ENCODE assay signal across 9 cellular contexts in the genomic region with DNA sequence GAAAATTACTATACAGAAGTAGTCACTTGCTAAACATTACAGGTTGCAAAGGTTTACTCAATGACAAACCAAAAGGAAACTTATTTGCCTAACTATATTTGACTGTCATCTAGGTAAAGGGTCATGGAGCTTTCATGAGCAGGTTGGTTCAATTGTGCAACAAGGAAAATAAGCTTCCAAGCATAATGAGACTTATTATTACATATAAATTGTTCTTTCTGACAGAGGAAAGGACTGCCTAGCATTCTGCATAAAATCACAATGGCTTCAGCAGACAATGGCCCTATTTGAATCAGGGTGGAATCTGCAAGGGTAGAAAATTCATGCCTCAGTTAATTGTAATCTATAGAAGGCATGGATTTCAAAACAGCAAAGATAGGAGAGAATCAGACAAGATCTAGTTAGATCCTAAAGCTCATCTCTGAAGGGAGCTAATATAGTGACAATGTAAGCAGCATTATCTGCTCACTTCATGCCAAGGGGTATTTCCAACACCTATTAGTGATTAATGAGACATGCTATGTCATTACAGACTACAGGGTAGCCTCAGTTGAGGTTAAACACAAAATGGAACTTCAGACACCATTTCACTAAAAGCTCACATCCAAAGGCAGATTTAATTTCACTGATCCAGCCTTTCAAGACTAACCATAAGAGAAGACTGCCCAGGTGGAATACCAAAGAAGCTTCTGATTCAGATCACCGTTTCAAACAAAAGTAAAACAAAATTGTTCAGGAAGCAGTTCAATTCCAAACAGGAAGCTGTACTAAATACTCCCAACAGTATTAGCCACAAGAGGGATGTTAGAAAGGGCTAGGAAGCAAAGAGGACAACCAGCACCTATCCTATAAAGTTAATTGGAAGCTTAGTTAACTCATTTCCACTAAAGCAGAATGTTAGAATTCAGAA. TPM values are rescaled to one million over a fixed set of nuclear protein-coding genes. Genes with fewer than 3 reads are reported as not detected.
A peak's percentile ranks its signal among the peaks of the same experiment; 100 is the strongest.
DNase-seq lines count a peak whose midpoint lies in the region; ATAC-seq, FAIRE-seq and TF ChIP-seq lines count a peak whose summit lies in the region.
"Had no signal": no experiment of that assay in that cellular context is flagged by ENCODE, and none has a peak within 500 bp of the region (broad histone marks: within the 10 kb centered on the region; RNA-seq: fewer than 3 reads in every experiment).

No MANE protein-coding gene starts in this region.

- H3K4me1 Mint-ChIP-seq in activated naive CD8-positive, alpha-beta T cell treated with anti-CD3 and anti-CD28 coated beads, Interleukin-2, amount 50 U/mL, for 24 hours: peaks cover 61% of the 10 kb centered on the region
- peaks cover 20 to 73% (median 58%) of the 10 kb centered on the region in 4 donors for H3K4me1 Mint-ChIP-seq in naive thymus-derived CD8-positive, alpha-beta T cell

- H3K36me3 Mint-ChIP-seq in activated naive CD8-positive, alpha-beta T cell treated with anti-CD3 and anti-CD28 coated beads, Interleukin-2, amount 50 U/mL, for 24 hours (ENCODE audit: low read depth): peaks cover 14% of the 10 kb centered on the region
- H3K36me3 Mint-ChIP-seq in naive thymus-derived CD8-positive, alpha-beta T cell: peaks cover 0 to 33% (median 8%) of the 10 kb centered on the region in 3 donors

- H3K9me3 Mint-ChIP-seq in activated naive CD8-positive, alpha-beta T cell treated with anti-CD3 and anti-CD28 coated beads, Interleukin-2, amount 50 U/mL, for 24 hours: no peaks in the 10 kb centered on the region
- H3K9me3 Mint-ChIP-seq in naive thymus-derived CD8-positive, alpha-beta T cell: no peaks in the 10 kb centered on the region

- FAIRE-seq in GM12892 (lab: Jason Lieb, UNC): peak; percentile 70

- no peak overlapping the region for H3K4me3 Mint-ChIP-seq in activated naive CD8-positive, alpha-beta T cell treated with anti-CD3 and anti-CD28 coated beads, Interleukin-2, amount 50 U/mL, for 24 hours
- peak overlapping the region in 6 of 10 donors; percentile 27 to 60 (median 46) for H3K4me3 Mint-ChIP-seq in naive thymus-derived CD8-positive, alpha-beta T cell

- H3K27me3 Mint-ChIP-seq in activated naive CD8-positive, alpha-beta T cell treated with anti-CD3 and anti-CD28 coated beads, Interleukin-2, amount 50 U/mL, for 24 hours: no peaks in the 10 kb centered on the region
- H3K27me3 Mint-ChIP-seq in naive thymus-derived CD8-positive, alpha-beta T cell: no peaks in the 10 kb centered on the region

- ATAC-seq in HG02759 (IDR thresholded peaks at IDR 0.05; ENCODE audit: unreplicated experiment) (peak; percentile 65), GM19452 (IDR thresholded peaks at IDR 0.05; ENCODE audit: unreplicated experiment) (no peak)
- no peak for ATAC-seq in activated naive CD8-positive, alpha-beta T cell treated with anti-CD3 and anti-CD28 coated beads, Interleukin-2, amount 50 U/mL, for 24 hours
- peak in 1 of 2 donors; percentile 20 for ATAC-seq in naive thymus-derived CD8-positive, alpha-beta T cell

- no peak for DNase-seq in GM12892 (ENCODE audit: insufficient read length)
- DNase-seq in activated naive CD8-positive, alpha-beta T cell treated with anti-CD3 and anti-CD28 coated beads, Interleukin-2, amount 50 U/mL, for 24 hours: no peak
- no peak for DNase-seq in naive thymus-derived CD8-positive, alpha-beta T cell
- DNase-seq in putamen (ENCODE audit: low spot score): no peak
- DNase-seq in NCI-H2171 treated with DMSO at 0.1 percent for 48 hours (lab: John Stamatoyannopoulos, UW): no peak
- no peak for DNase-seq in cerebellar cortex (ENCODE audit: low spot score)
- DNase-seq: activated effector memory CD4-positive, alpha-beta T cell treated with Interleukin-2 at 50 U/mL for 16 hours had no signal

- POLR2A ChIA-PET in naive thymus-derived CD8-positive, alpha-beta T cell (lab: Charles Lee): interaction anchor here (0.5 to 1.1 kb wide), 3 partner anchors 14 to 99 kb away, joined by 3 read pairs; no protein-coding TSS in a partner anchor

- peak overlapping the region; percentile 7 for H3K27ac Mint-ChIP-seq in activated naive CD8-positive, alpha-beta T cell treated with anti-CD3 and anti-CD28 coated beads, Interleukin-2, amount 50 U/mL, for 24 hours
- H3K27ac Mint-ChIP-seq in naive thymus-derived CD8-positive, alpha-beta T cell: peak overlapping the region in 8 of 10 donors; percentile 4 to 56 (median 30)

- TF ChIP-seq POLR2A in GM12892 (IDR thresholded peaks at IDR 0.05; ENCODE audit: low read depth, low read length): no peak

RNA-seq across cellular contexts. Expression of a gene that starts 8.5 kb away (rescaled TPM):
- polyA plus RNA-seq in GM12892 (2012; ENCODE audit: missing spikeins): 33.3 TPM
- total RNA-seq in naive thymus-derived CD8-positive, alpha-beta T cell: 10 to 100 TPM; 43.8 to 45.3 TPM
- polyA plus RNA-seq in naive thymus-derived CD8-positive, alpha-beta T cell: 10 to 100 TPM; 28.5 to 34.7 (median 30.2) TPM

RNA-seq across cellular contexts. Expression of a gene that starts 39.6 kb away (rescaled TPM):
- 35.6 TPM for polyA plus RNA-seq in GM12892 (2012; ENCODE audit: missing spikeins)
- total RNA-seq in naive thymus-derived CD8-positive, alpha-beta T cell: 10 to 100 TPM; 65.1 to 65.2 TPM
- 10 to 100 TPM; 28.4 to 57.7 (median 37.9) TPM for polyA plus RNA-seq in naive thymus-derived CD8-positive, alpha-beta T cell
